Comparison of ENCODE assay signal across 25 cellular contexts in the genomic region with DNA sequence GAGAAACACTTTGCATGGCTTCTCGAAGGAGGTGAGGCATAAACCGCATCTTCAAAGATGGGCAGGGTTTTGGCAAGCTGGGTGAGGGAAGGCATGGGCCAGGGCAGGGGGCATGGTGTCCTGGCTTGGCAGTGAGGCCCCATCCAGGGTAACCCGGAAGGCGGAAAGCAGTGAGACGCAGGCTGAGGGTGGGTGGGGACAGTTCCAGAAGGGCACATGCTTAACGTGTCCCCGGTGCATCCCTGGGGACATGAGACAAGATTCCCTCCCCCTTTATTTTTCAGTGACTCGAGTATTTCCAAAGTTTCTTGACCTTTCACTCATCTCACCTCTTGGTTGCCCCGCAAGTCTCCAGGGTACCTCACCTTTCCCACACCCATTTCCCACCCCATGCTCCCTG.
A peak's percentile ranks its signal among the peaks of the same experiment; 100 is the strongest.
DNase-seq lines count a peak whose midpoint lies in the region; ATAC-seq, FAIRE-seq and TF ChIP-seq lines count a peak whose summit lies in the region.
"Had no signal": no experiment of that assay in that cellular context is flagged by ENCODE, and none has a peak within 500 bp of the region (broad histone marks: within the 10 kb centered on the region; RNA-seq: fewer than 3 reads in every experiment).

No MANE protein-coding gene starts in this region.

- TF ChIP-seq POLR2A in GM12891 (IDR thresholded peaks at IDR 0.05; ENCODE audit: low read depth, low read length) (no peak), heart left ventricle (IDR thresholded peaks at IDR 0.05) (no peak)

- no peaks in the 10 kb centered on the region for H3K9me3 ChIP-seq in heart left ventricle
- H3K9me3 ChIP-seq: lower lobe of right lung, pancreas, right lobe of liver had no signal

- H3K4me1 Mint-ChIP-seq in activated T-cell treated with anti-CD3 and anti-CD28 coated beads, Interleukin-2, amount 50 U/mL, for 72 hours (ENCODE audit: low read depth): peaks cover 63% of the 10 kb centered on the region
- peaks cover 44% of the 10 kb centered on the region for H3K4me1 Mint-ChIP-seq in activated T-helper 17 cell treated with anti-CD3 and anti-CD28 coated beads, Interleukin-2, amount 50 U/mL, for 72 hours
- peaks cover 43% of the 10 kb centered on the region for H3K4me1 Mint-ChIP-seq in stimulated activated effector memory CD8-positive, alpha-beta T cell treated with anti-CD3 and anti-CD28 coated beads, Interleukin-12 subunit alpha, Interleukin-12 subunit beta, amount 100 ng/mL, for 72 hours

- H3K4me3 ChIP-seq in heart left ventricle: no peak overlapping the region
- H3K4me3 ChIP-seq: lower lobe of right lung, pancreas, PC-9, right lobe of liver had no signal

- H3K9me3 Mint-ChIP-seq in activated T-cell treated with anti-CD3 and anti-CD28 coated beads, Interleukin-2, amount 50 U/mL, for 72 hours: no peaks in the 10 kb centered on the region
- peaks cover 4% of the 10 kb centered on the region for H3K9me3 Mint-ChIP-seq in activated T-helper 17 cell treated with anti-CD3 and anti-CD28 coated beads, Interleukin-2, amount 50 U/mL, for 72 hours
- no peaks in the 10 kb centered on the region for H3K9me3 Mint-ChIP-seq in stimulated activated effector memory CD8-positive, alpha-beta T cell treated with anti-CD3 and anti-CD28 coated beads, Interleukin-12 subunit alpha, Interleukin-12 subunit beta, amount 100 ng/mL, for 72 hours

- WGBS in heart left ventricle, 4 donors: 84 to 90% (median 87%) methylated on average over 9 of the region's 9 CpGs

- no peak for ATAC-seq in activated T-cell treated with anti-CD3 and anti-CD28 coated beads, Interleukin-2, amount 50 U/mL, for 72 hours (replicated peaks in 1 of 2)
- no peak for ATAC-seq in activated T-helper 17 cell treated with anti-CD3 and anti-CD28 coated beads, Interleukin-2, amount 50 U/mL, for 72 hours (replicated peaks)
- no peak for ATAC-seq in stimulated activated effector memory CD8-positive, alpha-beta T cell treated with anti-CD3 and anti-CD28 coated beads, Interleukin-12 subunit alpha, Interleukin-12 subunit beta, amount 100 ng/mL, for 72 hours
- ATAC-seq in GM18520 (IDR thresholded peaks at IDR 0.05; ENCODE audit: unreplicated experiment) (no peak), heart left ventricle (no peak)
- ATAC-seq: lower lobe of right lung, pancreas, right lobe of liver had no signal

- no peaks in the 10 kb centered on the region for H3K27me3 Mint-ChIP-seq in activated T-cell treated with anti-CD3 and anti-CD28 coated beads, Interleukin-2, amount 50 U/mL, for 72 hours (ENCODE audit: low read depth)
- peaks cover 9% of the 10 kb centered on the region for H3K27me3 Mint-ChIP-seq in activated T-helper 17 cell treated with anti-CD3 and anti-CD28 coated beads, Interleukin-2, amount 50 U/mL, for 72 hours

- H3K36me3 Mint-ChIP-seq in activated T-cell treated with anti-CD3 and anti-CD28 coated beads, Interleukin-2, amount 50 U/mL, for 72 hours (ENCODE audit: insufficient read depth in 2 of 2): peaks cover 0 to 5% of the 10 kb centered on the region in 2 donors
- H3K36me3 Mint-ChIP-seq in activated T-helper 17 cell treated with anti-CD3 and anti-CD28 coated beads, Interleukin-2, amount 50 U/mL, for 72 hours (ENCODE audit: low read depth): no peaks in the 10 kb centered on the region
- peaks cover 7% of the 10 kb centered on the region for H3K36me3 Mint-ChIP-seq in stimulated activated effector memory CD8-positive, alpha-beta T cell treated with anti-CD3 and anti-CD28 coated beads, Interleukin-12 subunit alpha, Interleukin-12 subunit beta, amount 100 ng/mL, for 72 hours

- no peak overlapping the region for H3K27ac ChIP-seq in heart left ventricle
- H3K27ac ChIP-seq: KMS-11, lower lobe of right lung, pancreas, PC-9, right lobe of liver, WERI-Rb-1 had no signal

- intact Hi-C loops in heart left ventricle (cut with DNase I): no loop called here

- peak; percentile 20 for FAIRE-seq in GM12891 (lab: Jason Lieb, UNC)
- FAIRE-seq: keratinocyte, pancreas, urothelium cell line had no signal

- DNase-seq in activated T-cell treated with anti-CD3 and anti-CD28 coated beads, Interleukin-2, amount 50 U/mL, for 72 hours: no peak
- no peak for DNase-seq in activated T-cell treated with anti-CD3 and anti-CD28 coated beads, Interleukin-2, amount 50 U/mL, for 48 hours
- DNase-seq in GM12891 (ENCODE audit: insufficient read length, low spot score) (no peak), NCI-H2029 treated with DMSO at 0.1 percent for 48 hours (lab: John Stamatoyannopoulos, UW) (no peak), heart left ventricle (no peak)
- DNase-seq in stimulated activated effector memory CD8-positive, alpha-beta T cell treated with anti-CD3 and anti-CD28 coated beads, Interleukin-12 subunit alpha, Interleukin-12 subunit beta, amount 100 ng/mL, for 72 hours (ENCODE audit: low spot score in 2 of 2): no peak
- DNase-seq: ACHN; activated gamma-delta T cell; amniotic stem cell; dermis blood vessel endothelial cell; HCEC 1CT; lower lobe of right lung; NCI-H1930; NCI-H226; pancreas; PC-9; right lobe of liver; stimulated activated CD8-positive, alpha-beta memory T cell treated with anti-CD3 and anti-CD28 coated beads, Interleukin-4, amount 100 ng/mL, for 48 hours; substantia nigra; WERI-Rb-1 had no signal

- no peaks in the 10 kb centered on the region for H3K27me3 ChIP-seq in heart left ventricle
- H3K27me3 ChIP-seq: pancreas, right lobe of liver had no signal

- peak overlapping the region; percentile 27 to 31 for H3K4me3 Mint-ChIP-seq in activated T-cell treated with anti-CD3 and anti-CD28 coated beads, Interleukin-2, amount 50 U/mL, for 72 hours
- peak overlapping the region; percentile 85 for H3K4me3 Mint-ChIP-seq in activated T-helper 17 cell treated with anti-CD3 and anti-CD28 coated beads, Interleukin-2, amount 50 U/mL, for 72 hours
- H3K4me3 Mint-ChIP-seq in stimulated activated effector memory CD8-positive, alpha-beta T cell treated with anti-CD3 and anti-CD28 coated beads, Interleukin-12 subunit alpha, Interleukin-12 subunit beta, amount 100 ng/mL, for 72 hours: peak overlapping the region; percentile 16

- H3K4me1 ChIP-seq in heart left ventricle: peaks cover 6 to 29% (median 21%) of the 10 kb centered on the region in 12 donors
- H3K4me1 ChIP-seq: right lobe of liver had no signal

- TF ChIP-seq CTCF in heart left ventricle (IDR thresholded peaks at IDR 0.05): no peak

- H3K36me3 ChIP-seq in heart left ventricle: no peaks in the 10 kb centered on the region
- H3K36me3 ChIP-seq: lower lobe of right lung, pancreas, right lobe of liver, WERI-Rb-1 had no signal

- H3K27ac Mint-ChIP-seq in activated T-cell treated with anti-CD3 and anti-CD28 coated beads, Interleukin-2, amount 50 U/mL, for 72 hours: no peak overlapping the region
- H3K27ac Mint-ChIP-seq in activated T-helper 17 cell treated with anti-CD3 and anti-CD28 coated beads, Interleukin-2, amount 50 U/mL, for 72 hours: peak overlapping the region; percentile 87
- H3K27ac Mint-ChIP-seq in stimulated activated effector memory CD8-positive, alpha-beta T cell treated with anti-CD3 and anti-CD28 coated beads, Interleukin-12 subunit alpha, Interleukin-12 subunit beta, amount 100 ng/mL, for 72 hours: no peak overlapping the region

TF ChIP-seq in GM12891, 5 proteins besides CTCF, POLR2A, EP300 and RAD21:
- no peak for TF ChIP-seq POU2F2 (IDR thresholded peaks at IDR 0.05; ENCODE audit: low read depth, low read length)
- no peak for TF ChIP-seq POLR2AphosphoS5 (IDR thresholded peaks at IDR 0.05; ENCODE audit: low read depth, low read length)
- no peak for TF ChIP-seq PAX5 (IDR thresholded peaks at IDR 0.05; ENCODE audit: insufficient read depth, low read length, severe bottlenecking)

Comparison
In these comparisons a context has a peak if more than half of its experiments do, and no peak if none do; other contexts are left out.
1. H3K4me3 Mint-ChIP-seq: peak in every context shown above with its lines; median percentile 85 in activated T-helper 17 cell treated with anti-CD3 and anti-CD28 coated beads, Interleukin-2, amount 50 U/mL, for 72 hours; 29 in activated T-cell treated with anti-CD3 and anti-CD28 coated beads, Interleukin-2, amount 50 U/mL, for 72 hours; 16 in stimulated activated effector memory CD8-positive, alpha-beta T cell treated with anti-CD3 and anti-CD28 coated beads, Interleukin-12 subunit alpha, Interleukin-12 subunit beta, amount 100 ng/mL, for 72 hours.